In the genomic region with DNA sequence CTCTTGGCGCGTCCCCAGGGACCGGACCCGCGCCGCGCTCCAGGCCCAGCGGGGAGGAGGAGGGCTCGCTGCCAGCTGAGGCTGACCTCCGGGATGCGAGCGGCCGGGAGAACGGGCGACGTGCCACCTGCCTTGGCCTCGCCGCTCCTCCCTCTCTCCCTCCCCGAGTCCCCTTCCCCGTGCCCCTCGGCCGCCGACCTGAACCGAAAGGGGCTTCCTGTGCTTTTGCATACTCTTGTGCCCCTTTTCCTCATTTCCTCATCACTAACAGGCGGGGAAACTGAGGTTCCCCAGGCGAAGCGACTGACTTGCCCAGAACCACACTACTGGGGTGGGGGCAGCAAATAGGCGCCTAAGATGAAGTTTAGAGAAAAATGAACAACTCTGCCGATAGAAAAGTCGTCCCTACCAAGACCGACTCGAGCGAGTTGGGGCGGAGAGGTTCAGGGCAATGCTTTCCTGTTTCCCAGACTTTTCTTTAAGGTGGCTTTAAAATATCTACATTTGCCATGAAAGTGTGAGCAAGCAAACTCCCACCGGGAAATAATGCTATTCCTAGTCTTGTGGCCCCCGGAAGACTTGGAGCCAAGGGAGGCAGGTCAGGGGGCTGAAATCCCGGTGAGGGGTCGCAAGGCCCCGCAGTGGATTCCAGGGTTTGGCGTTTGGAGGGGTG, we compare ENCODE assay signal across 8 cellular contexts. TPM values are rescaled to one million over a fixed set of nuclear protein-coding genes. Genes with fewer than 3 reads are reported as not detected.
A peak's percentile ranks its signal among the peaks of the same experiment; 100 is the strongest.
DNase-seq lines count a peak whose midpoint lies in the region; ATAC-seq and TF ChIP-seq lines count a peak whose summit lies in the region.

No MANE protein-coding gene starts in this region.

- H3K9me3 ChIP-seq in Peyer's patch, result no peaks in the 10 kb centered on the region
- no peaks in the 10 kb centered on the region for H3K9me3 ChIP-seq in mesodermal cell (ENCODE audit: control insufficient read depth, low read length)
- no peaks in the 10 kb centered on the region for H3K9me3 ChIP-seq in aorta (ENCODE audit: control insufficient read depth, low read length)

- peak overlapping the region; percentile 96 for H3K27ac Mint-ChIP-seq in activated T-cell treated with anti-CD3 and anti-CD28 coated beads, Interleukin-2, amount 50 U/mL, for 24 hours

- ATAC-seq in aorta (ENCODE audit: low FRiP score) (no peak), HG02973 (IDR thresholded peaks at IDR 0.05; ENCODE audit: unreplicated experiment) (no peak), GM21619 (IDR thresholded peaks at IDR 0.05; ENCODE audit: unreplicated experiment) (no peak)

- H3K9me3 Mint-ChIP-seq in activated T-cell treated with anti-CD3 and anti-CD28 coated beads, Interleukin-2, amount 50 U/mL, for 24 hours, result no peaks in the 10 kb centered on the region

- TF ChIP-seq POLR2A in Peyer's patch (IDR thresholded peaks at IDR 0.05), result no peak

- 1 to 2% methylated on average over 33 of the region's 40 CpGs for WGBS in mesodermal cell (ENCODE audit: insufficient coverage in 2 of 2), 2 experiments
- 1% methylated on average over 32 to 40 of the region's 40 CpGs for WGBS in aorta, 2 donors

- peak overlapping the region; percentile 99 to 100 (median 100) for H3K27ac ChIP-seq in Peyer's patch
- peak overlapping the region; percentile 99 for H3K27ac ChIP-seq in cingulate gyrus (ENCODE audit: low read depth, low read length)
- H3K27ac ChIP-seq in mesodermal cell (ENCODE audit: low read depth, low read length, severe bottlenecking), result peak overlapping the region; percentile 92
- peak overlapping the region; percentile 69 to 98 for H3K27ac ChIP-seq in aorta (ENCODE audit: low read depth in 1 of 2, low read length in 2 of 2)

- peaks cover 11 to 37% (median 16%) of the 10 kb centered on the region in 4 donors for H3K4me1 ChIP-seq in Peyer's patch
- peaks cover 28% of the 10 kb centered on the region for H3K4me1 ChIP-seq in mesodermal cell (ENCODE audit: control insufficient read depth, insufficient read depth, low read length, poor library complexity, severe bottlenecking)
- no peaks in the 10 kb centered on the region for H3K4me1 ChIP-seq in aorta (ENCODE audit: control insufficient read depth in 1 of 2, insufficient read depth in 2 of 2, low read length in 2 of 2)

- H3K36me3 ChIP-seq in Peyer's patch (peaks cover 0 to 34% (median 5%) of the 10 kb centered on the region in 3 donors), mesodermal cell (ENCODE audit: control insufficient read depth, insufficient read depth, low read length) (peaks cover 27% of the 10 kb centered on the region), aorta (ENCODE audit: control insufficient read depth in 1 of 2, insufficient read depth in 2 of 2, low read length in 1 of 2) (peaks cover 6 to 15% of the 10 kb centered on the region in 2 donors)

- H3K4me3 ChIP-seq in Peyer's patch (peak overlapping the region; percentile 54 to 95 (median 80)), mesodermal cell (ENCODE audit: extremely low read depth, insufficient read depth, low read length, poor library complexity, severe bottlenecking) (peak overlapping the region; percentile 96), aorta (ENCODE audit: low read length in 2 of 2) (peak overlapping the region in 1 of 2 donors; percentile 30)

- H3K4me1 Mint-ChIP-seq in activated T-cell treated with anti-CD3 and anti-CD28 coated beads, Interleukin-2, amount 50 U/mL, for 24 hours (ENCODE audit: low read depth), result peaks cover 77% of the 10 kb centered on the region

- H3K27me3 ChIP-seq in Peyer's patch, result no peaks in the 10 kb centered on the region
- H3K27me3 ChIP-seq in aorta (ENCODE audit: control insufficient read depth in 1 of 2, insufficient read depth in 2 of 2, low read length in 1 of 2), result no peaks in the 10 kb centered on the region

- TF ChIP-seq CTCF in Peyer's patch (IDR thresholded peaks at IDR 0.05), result no peak

- no peaks in the 10 kb centered on the region for H3K27me3 Mint-ChIP-seq in activated T-cell treated with anti-CD3 and anti-CD28 coated beads, Interleukin-2, amount 50 U/mL, for 24 hours

- DNase-seq in activated T-cell treated with anti-CD3 and anti-CD28 coated beads, Interleukin-2, amount 50 U/mL, for 24 hours, result no peak
- no peak for DNase-seq in activated T-cell treated with anti-CD3 and anti-CD28 coated beads for 4 hours
- peak in 1 of 3 donors; percentile 26 for DNase-seq in Peyer's patch
- no peak for DNase-seq in aorta

- H3K36me3 Mint-ChIP-seq in activated T-cell treated with anti-CD3 and anti-CD28 coated beads, Interleukin-2, amount 50 U/mL, for 24 hours (ENCODE audit: low read depth), result peaks cover 34% of the 10 kb centered on the region

- intact Hi-C loops in aorta (cut with DNase I), result loop anchor here (1.0 to 5.0 kb wide), 8 partner anchors 23 to 187 kb away; no protein-coding TSS in a partner anchor

- H3K4me3 Mint-ChIP-seq in activated T-cell treated with anti-CD3 and anti-CD28 coated beads, Interleukin-2, amount 50 U/mL, for 24 hours, result peak overlapping the region; percentile 88

RNA-seq across cellular contexts. Expression of gene DUSP1, which starts 0.6 kb away (rescaled TPM):
- 100 to 1,000 TPM; 155 to 427 (median 285) TPM for total RNA-seq in Peyer's patch
- polyA plus RNA-seq in mesodermal cell (2013, experiment 1 of 2), result 46.7 TPM
- polyA plus RNA-seq in mesodermal cell (2013, experiment 2 of 2), result 41.2 TPM
- 1,000 to 10,000 TPM in 1 of 2 donors, 100 to 1,000 TPM in 1; 293 to 1,994 TPM for total RNA-seq in aorta
- 100 to 1,000 TPM; 178 to 515 TPM for polyA plus RNA-seq in aorta
